ENCODE assay signal across 9 cellular contexts in the genomic region with DNA sequence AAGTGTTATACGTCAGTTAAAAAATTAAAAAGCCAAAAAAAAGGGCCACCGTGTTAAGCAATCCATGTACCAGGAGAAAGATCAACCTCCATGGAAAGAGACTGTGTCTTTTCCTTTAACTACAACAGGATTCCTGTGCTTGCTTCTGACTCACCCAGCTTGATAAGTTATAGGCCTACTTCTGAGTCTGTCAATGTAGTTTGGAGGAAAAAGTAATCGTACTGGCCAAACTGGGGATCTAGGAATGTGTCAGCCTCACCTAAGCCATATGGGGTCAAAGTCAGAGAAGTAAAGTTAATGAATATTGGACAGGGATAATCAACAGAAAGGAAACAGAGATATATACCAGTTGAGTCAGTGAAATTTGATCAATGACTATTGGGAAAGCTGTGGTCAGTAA.
"Had no signal": no experiment of that assay in that cellular context is flagged by ENCODE, and none has a peak within 500 bp of the region (broad histone marks: within the 10 kb centered on the region; RNA-seq: fewer than 3 reads in every experiment).

No MANE protein-coding gene starts in this region.

- H3K27ac ChIP-seq: HL-60 had no signal

- H3K27ac Mint-ChIP-seq: GM23338, H9, IgD-negative memory B cell had no signal

- H3K4me3 Mint-ChIP-seq: GM23338, H9, IgD-negative memory B cell had no signal

- DNase-seq: H9, HCEC 1CT, KBM-7 had no signal

- H2AFZ ChIP-seq: GM23338 had no signal

- FAIRE-seq: H1, H54, HepG2 had no signal

- H3K27me3 Mint-ChIP-seq: IgD-negative memory B cell had no signal

- H3K36me3 Mint-ChIP-seq: IgD-negative memory B cell had no signal

- H3K4me2 ChIP-seq: GM23338 had no signal

- H3K4me1 Mint-ChIP-seq: GM23338, H9, IgD-negative memory B cell had no signal

- H3K4me3 ChIP-seq: GM23338 had no signal
